In genomic region chr4:173919196-173919595, GRCh38 we compare ENCODE assay signal across 21 cellular contexts.
A peak's percentile ranks its signal among the peaks of the same experiment; 100 is the strongest.
DNase-seq lines count a peak whose midpoint lies in the region; ATAC-seq, FAIRE-seq and TF ChIP-seq lines count a peak whose summit lies in the region.
"Had no signal": no experiment of that assay in that cellular context is flagged by ENCODE, and none has a peak within 500 bp of the region (broad histone marks: within the 10 kb centered on the region; RNA-seq: fewer than 3 reads in every experiment).

No MANE protein-coding gene starts in this region.

- H3K9ac ChIP-seq in IMR-90 (ENCODE audit: low read depth, low read length) = no peak overlapping the region
- H3K9ac ChIP-seq: GM23248 had no signal

- no TSS peak for BruUV-seq in IMR-90 (replicated peaks; lab: Mats Ljungman, UMichigan)

- H3K4me1 ChIP-seq in IMR-90 (ENCODE audit: control insufficient read depth, insufficient read depth, low read length) (peaks cover 9% of the 10 kb centered on the region), pancreas (no peaks in the 10 kb centered on the region)

- intact Hi-C loops in IMR-90 (cut with micrococcal nuclease) = loop anchor here (5.0 kb wide), 1 partner anchor 127 kb away; no protein-coding TSS in a partner anchor
- intact Hi-C loops in pancreas (cut with DNase I) = no loop called here

- no peak overlapping the region for H4K91ac ChIP-seq in IMR-90 (ENCODE audit: insufficient read depth, low read depth, low read length)

- H2BK5ac ChIP-seq in IMR-90 (ENCODE audit: low read depth, low read length, poor library complexity, severe bottlenecking) = no peak overlapping the region

- H2BK15ac ChIP-seq in IMR-90 (ENCODE audit: low read depth, low read length) = no peak overlapping the region

- H3K9me1 ChIP-seq in IMR-90 (ENCODE audit: insufficient read depth, low read length) = peaks cover 4% of the 10 kb centered on the region; the same call in 1 of the 2 replicates

- H2AK5ac ChIP-seq in IMR-90 (ENCODE audit: low read depth, low read length) = no peak overlapping the region

- in situ Hi-C loops in IMR-90 (cut with MboI; ENCODE audit: low sequenced_read_pairs) = no loop called here
- in situ Hi-C loops in astrocyte of the cerebellum (cut with HindIII; ENCODE audit: low sequenced_read_pairs) = no loop called here

- no peak overlapping the region for H2AK9ac ChIP-seq in IMR-90 (replicated peaks; ENCODE audit: low read depth, low read length, poor library complexity)

- H2BK20ac ChIP-seq in IMR-90 (ENCODE audit: low read depth, low read length) = no peak overlapping the region

- no peak overlapping the region for H4K5ac ChIP-seq in IMR-90 (ENCODE audit: low read depth, low read length)

- DNase-seq in IMR-90 (peak; percentile 55), astrocyte of the cerebellum (ENCODE audit: low read depth) (peak; percentile 41), fibroblast of pulmonary artery (ENCODE audit: low read depth) (peak; percentile 17), pancreas (no peak), D721Med (ENCODE audit: insufficient read length, low spot score) (no peak), epidermal melanocyte (ENCODE audit: insufficient read length, low spot score) (no peak)
- DNase-seq: BE2C; CD4-positive, CD25-positive, alpha-beta regulatory T cell; COR-L47; GDM1; GM23248; MM.1S; NCI-H1092; NCI-H146; NCI-H2029 treated with DMSO at 0.1 percent for 48 hours; NCI-H2171; NCI-H446 treated with DMSO at 0.1 percent for 48 hours; NCI-H69 had no signal

- dilution Hi-C loops in IMR-90 (cut with HindIII; ENCODE audit: low sequenced_read_pairs, unreplicated experiment) = no loop called here

- H4K20me1 ChIP-seq in IMR-90 (ENCODE audit: insufficient read depth, low read length) = no peaks in the 10 kb centered on the region

- no peaks in the 10 kb centered on the region for H3K36me3 ChIP-seq in IMR-90 (ENCODE audit: control insufficient read depth, insufficient read depth, low read length)
- H3K36me3 ChIP-seq in pancreas = no peaks in the 10 kb centered on the region

- no peak overlapping the region for H2BK120ac ChIP-seq in IMR-90 (ENCODE audit: low read depth, low read length)

- no peak for TF ChIP-seq RAD21 in IMR-90 (IDR thresholded peaks at IDR 0.05; ENCODE audit: low read length)

- H3K18ac ChIP-seq in IMR-90 (ENCODE audit: low read depth, low read length) = no peak overlapping the region

- no peak overlapping the region for H3K4ac ChIP-seq in IMR-90 (ENCODE audit: low read depth, low read length)

- H2AFZ ChIP-seq in IMR-90 (replicated peaks; ENCODE audit: low read length, poor library complexity) = no peak overlapping the region
- H2AFZ ChIP-seq: GM23248 had no signal

- WGBS in IMR-90 (ENCODE audit: extremely low coverage in 2 of 2, insufficient read length in 1 of 2), 2 experiments = no CpG with 5 or more reads among the region's 2 CpGs
- 25 to 28% methylated on average over 2 of the region's 2 CpGs for WGBS in pancreas, 2 donors

- FAIRE-seq in pancreas (lab: Jason Lieb, UNC) = peak; percentile 37
- FAIRE-seq in D721Med (lab: Jason Lieb, UNC) = no peak

- no peak overlapping the region for H3K4me2 ChIP-seq in IMR-90 (ENCODE audit: low read depth, low read length)

- H3K4me3 ChIP-seq in IMR-90 (ENCODE audit: insufficient read depth, low read depth, low read length) (no peak overlapping the region), astrocyte of the cerebellum (ENCODE audit: low read depth, low read length) (no peak overlapping the region), fibroblast of pulmonary artery (replicated peaks; ENCODE audit: low read depth, low read length) (no peak overlapping the region), pancreas (no peak overlapping the region)
- H3K4me3 ChIP-seq: GM23248 had no signal

- no peak overlapping the region for H4K8ac ChIP-seq in IMR-90 (ENCODE audit: low read depth in 2 of 2, low read length in 2 of 2)

- no peak overlapping the region for H3K23ac ChIP-seq in IMR-90 (ENCODE audit: low read depth, low read length)

- TF ChIP-seq CTCF in IMR-90 (conservative IDR thresholded peaks at IDR 0.05; ENCODE audit: low read depth, low read length) = no peak
- TF ChIP-seq CTCF in astrocyte of the cerebellum (IDR thresholded peaks at IDR 0.05; ENCODE audit: low read depth, low read length, missing control alignments) = no peak
- no peak for TF ChIP-seq CTCF in fibroblast of pulmonary artery (IDR thresholded peaks at IDR 0.05; ENCODE audit: low read length, missing control alignments)
- TF ChIP-seq CTCF in pancreas (IDR thresholded peaks at IDR 0.05) = no peak
- TF ChIP-seq CTCF in D721Med (IDR thresholded peaks at IDR 0.05; ENCODE audit: insufficient read depth, missing control alignments) = no peak

- peak; percentile 18 for ATAC-seq in IMR-90 (ENCODE audit: low read depth)
- no peak for ATAC-seq in pancreas
- no peak for ATAC-seq in HG03378 (IDR thresholded peaks at IDR 0.05; ENCODE audit: unreplicated experiment)
- ATAC-seq: HCT116, Panc1 had no signal

- TF ChIP-seq POLR2A in IMR-90 (IDR thresholded peaks at IDR 0.05; ENCODE audit: low read depth, low read length) = no peak

- POLR2A ChIA-PET in IMR-90 (lab: Charles Lee; ENCODE audit: unreplicated experiment) = no interaction called here

- H3K79me1 ChIP-seq in IMR-90 (ENCODE audit: low read depth in 1 of 2, low read length in 2 of 2) = no peaks in the 10 kb centered on the region

- H3K27me3 ChIP-seq in IMR-90 (ENCODE audit: control insufficient read depth, insufficient read depth, low read length) (no peaks in the 10 kb centered on the region), pancreas (no peaks in the 10 kb centered on the region)
- H3K27me3 ChIP-seq: BE2C had no signal

- H3K27ac ChIP-seq in IMR-90 (ENCODE audit: insufficient read depth, low read length) (no peak overlapping the region), pancreas (no peak overlapping the region)
- H3K27ac ChIP-seq: GM23248 had no signal

- no peak overlapping the region for H3K14ac ChIP-seq in IMR-90 (replicated peaks; ENCODE audit: low read depth, low read length)

- no peak overlapping the region for H3K56ac ChIP-seq in IMR-90 (ENCODE audit: extremely low read depth, insufficient read depth, low read length)

- CTCF ChIA-PET in IMR-90 (lab: Yijun Ruan, JAX) = no interaction called here

- H3K9me3 ChIP-seq in IMR-90 (ENCODE audit: control insufficient read depth, insufficient read depth, low read length) = no peaks in the 10 kb centered on the region
- no peaks in the 10 kb centered on the region for H3K9me3 ChIP-seq in pancreas
- H3K9me3 ChIP-seq: BE2C had no signal

TF ChIP-seq in IMR-90, 13 proteins besides CTCF, POLR2A, EP300 and RAD21:
- TF ChIP-seq RFX5 (IDR thresholded peaks at IDR 0.05; ENCODE audit: low read depth, low read length) = no peak
- TF ChIP-seq, protein P1, sequence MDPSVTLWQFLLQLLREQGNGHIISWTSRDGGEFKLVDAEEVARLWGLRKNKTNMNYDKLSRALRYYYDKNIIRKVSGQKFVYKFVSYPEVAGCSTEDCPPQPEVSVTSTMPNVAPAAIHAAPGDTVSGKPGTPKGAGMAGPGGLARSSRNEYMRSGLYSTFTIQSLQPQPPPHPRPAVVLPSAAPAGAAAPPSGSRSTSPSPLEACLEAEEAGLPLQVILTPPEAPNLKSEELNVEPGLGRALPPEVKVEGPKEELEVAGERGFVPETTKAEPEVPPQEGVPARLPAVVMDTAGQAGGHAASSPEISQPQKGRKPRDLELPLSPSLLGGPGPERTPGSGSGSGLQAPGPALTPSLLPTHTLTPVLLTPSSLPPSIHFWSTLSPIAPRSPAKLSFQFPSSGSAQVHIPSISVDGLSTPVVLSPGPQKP (IDR thresholded peaks at IDR 0.05; ENCODE audit: borderline replicate concordance, low read depth, low read length) = no peak
- TF ChIP-seq MXI1 (IDR thresholded peaks at IDR 0.05; ENCODE audit: borderline replicate concordance, low read depth, low read length) = no peak
- TF ChIP-seq MAZ (IDR thresholded peaks at IDR 0.05; ENCODE audit: borderline replicate concordance, low read depth, low read length) = no peak
- TF ChIP-seq BHLHE40 (IDR thresholded peaks at IDR 0.05; ENCODE audit: low read depth, low read length) = no peak
- TF ChIP-seq SMC3 (IDR thresholded peaks at IDR 0.05; ENCODE audit: low read depth, low read length) = no peak
- no peak for TF ChIP-seq CHD1 (IDR thresholded peaks at IDR 0.05; ENCODE audit: low read depth, low read length)
- TF ChIP-seq MAFK (IDR thresholded peaks at IDR 0.05; ENCODE audit: low read depth, low read length) = no peak
- no peak for TF ChIP-seq RCOR1 (IDR thresholded peaks at IDR 0.05; ENCODE audit: insufficient replicate concordance, low read length)
- TF ChIP-seq NFE2L2 (IDR thresholded peaks at IDR 0.05; ENCODE audit: low read depth, low read length) = no peak
- no peak for TF ChIP-seq FOS (IDR thresholded peaks at IDR 0.05; ENCODE audit: low read depth, low read length)
- TF ChIP-seq, protein P2, sequence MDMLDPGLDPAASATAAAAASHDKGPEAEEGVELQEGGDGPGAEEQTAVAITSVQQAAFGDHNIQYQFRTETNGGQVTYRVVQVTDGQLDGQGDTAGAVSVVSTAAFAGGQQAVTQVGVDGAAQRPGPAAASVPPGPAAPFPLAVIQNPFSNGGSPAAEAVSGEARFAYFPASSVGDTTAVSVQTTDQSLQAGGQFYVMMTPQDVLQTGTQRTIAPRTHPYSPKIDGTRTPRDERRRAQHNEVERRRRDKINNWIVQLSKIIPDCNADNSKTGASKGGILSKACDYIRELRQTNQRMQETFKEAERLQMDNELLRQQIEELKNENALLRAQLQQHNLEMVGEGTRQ (IDR thresholded peaks at IDR 0.05; ENCODE audit: low read depth, low read length) = no peak
- no peak for TF ChIP-seq CEBPB (IDR thresholded peaks at IDR 0.05; ENCODE audit: low read depth, low read length)
TF ChIP-seq in IMR-90: peak in this region for 0.

Comparison
In these comparisons a context has a peak if more than half of its experiments do, and no peak if none do; other contexts are left out.
1. DNase-seq: peak in IMR-90 (single experiment), astrocyte of the cerebellum (single experiment) and fibroblast of pulmonary artery (single experiment); none in pancreas (0 of 6), D721Med (single experiment) and epidermal melanocyte (single experiment).